17 cellular contexts compared by ENCODE assay signal in genomic region chr11:11074686-11075370, GRCh38.
"Had no signal": no experiment of that assay in that cellular context is flagged by ENCODE, and none has a peak within 500 bp of the region (broad histone marks: within the 10 kb centered on the region; RNA-seq: fewer than 3 reads in every experiment).

No MANE protein-coding gene starts in this region.

- DNase-seq: activated CD4-positive, alpha-beta T cell treated with anti-CD3 and anti-CD28 coated beads for 1 hour; activated CD8-positive, alpha-beta memory T cell treated with anti-CD3 and anti-CD28 coated beads, Interleukin-2, amount 50 U/mL, for 4 hours; activated CD8-positive, alpha-beta T cell treated with anti-CD3 and anti-CD28 coated beads for 36 hours; activated naive CD8-positive, alpha-beta T cell treated with anti-CD3 and anti-CD28 coated beads, Interleukin-2, amount 10 ng/mL, durations not matched to agents 7 days and 5 days; colonic mucosa; effector CD4-positive, alpha-beta T cell; foreskin melanocyte; heart right ventricle; islet precursor cell; left lung; stimulated activated CD4-positive, alpha-beta T cell treated with anti-CD3 and anti-CD28 coated beads, Interleukin-4, amount 100 ng/mL, for 1 hour; stimulated activated CD8-positive, alpha-beta memory T cell treated with anti-CD3 and anti-CD28 coated beads, Interleukin-4, amount 100 ng/mL, for 48 hours; stimulated activated naive CD8-positive, alpha-beta T cell treated with anti-CD3 and anti-CD28 coated beads, Interleukin-15, Interleukin-2, amounts not matched to agents 100 U/mL and 50 U/mL, for 24 hours; testis; upper lobe of right lung had no signal

- H3K27ac ChIP-seq: ascending aorta, cardiac muscle cell, colonic mucosa, heart right ventricle, left lung, testis, upper lobe of right lung had no signal

- H3K27me3 ChIP-seq: ascending aorta, cardiac muscle cell, colonic mucosa, heart right ventricle, left lung, testis, upper lobe of right lung had no signal

- H3K4me3 ChIP-seq: ascending aorta, cardiac muscle cell, colonic mucosa, heart right ventricle, left lung, testis, upper lobe of right lung had no signal
